Comparison of ENCODE assay signal across 13 cellular contexts in genomic region chr6:167700199-167700598, GRCh38.
DNase-seq lines count a peak whose midpoint lies in the region; ATAC-seq, FAIRE-seq and TF ChIP-seq lines count a peak whose summit lies in the region.
"Had no signal": no experiment of that assay in that cellular context is flagged by ENCODE, and none has a peak within 500 bp of the region (broad histone marks: within the 10 kb centered on the region; RNA-seq: fewer than 3 reads in every experiment).

No MANE protein-coding gene starts in this region.

- H3K4me3 Mint-ChIP-seq in chondrocyte (ENCODE audit: unreplicated experiment) (no peak overlapping the region), naive B cell (peak overlapping the region; percentile 77 to 96 (median 90))
- H3K4me3 Mint-ChIP-seq: neural crest cell had no signal

- no peak for TF ChIP-seq RAD21 in HepG2 (CRISPR knock-in tag; IDR thresholded peaks at IDR 0.05)

- no peak overlapping the region for H3K9ac ChIP-seq in HepG2 (ENCODE audit: insufficient read depth, low read depth, low read length)

- peaks cover 30% of the 10 kb centered on the region for H3K4me1 Mint-ChIP-seq in chondrocyte (ENCODE audit: low read depth)
- peaks cover 22 to 35% (median 26%) of the 10 kb centered on the region in 3 donors for H3K4me1 Mint-ChIP-seq in naive B cell

- no peaks in the 10 kb centered on the region for H3K27me3 ChIP-seq in right lobe of liver
- no peaks in the 10 kb centered on the region for H3K27me3 ChIP-seq in HepG2 (ENCODE audit: control insufficient read depth in 1 of 2, insufficient read depth in 2 of 2, low read length in 2 of 2)
- H3K27me3 ChIP-seq: Peyer's patch had no signal

- H3K36me3 Mint-ChIP-seq in chondrocyte (ENCODE audit: low read depth), result no peaks in the 10 kb centered on the region
- no peaks in the 10 kb centered on the region for H3K36me3 Mint-ChIP-seq in naive B cell

- TF ChIP-seq EP300 in HepG2 (IDR thresholded peaks at IDR 0.05; ENCODE audit: low read depth in 2 of 2, low read length in 2 of 2), result no peak
- TF ChIP-seq EP300 in HepG2 (CRISPR knock-in tag; IDR thresholded peaks at IDR 0.05; ENCODE audit: borderline replicate concordance), result no peak

- H3K9me3 Mint-ChIP-seq in chondrocyte (ENCODE audit: low read depth) (no peaks in the 10 kb centered on the region), naive B cell (peaks cover 0 to 1% (median 0%) of the 10 kb centered on the region in 7 donors)
- H3K9me3 Mint-ChIP-seq: neural crest cell had no signal

- H3K27ac Mint-ChIP-seq in chondrocyte (ENCODE audit: unreplicated experiment) (peak overlapping the region; percentile 88), naive B cell (peak overlapping the region in 4 of 6 donors; percentile 51 to 98 (median 68))

- no peak overlapping the region for H3K4me2 ChIP-seq in HepG2 (ENCODE audit: low read depth, low read length)

- H3K27me3 Mint-ChIP-seq in chondrocyte (ENCODE audit: low read depth), result no peaks in the 10 kb centered on the region
- peaks cover 4 to 8% (median 8%) of the 10 kb centered on the region in 3 donors for H3K27me3 Mint-ChIP-seq in naive B cell

- POLR2A ChIA-PET in HepG2 (lab: Yijun Ruan, JAX), result interaction anchor here (0.7 to 1.8 kb wide), 2 partner anchors 17 to 24 kb away, joined by 3 to 4 read pairs; no protein-coding TSS in a partner anchor

- TF ChIP-seq POLR2A in right lobe of liver (IDR thresholded peaks at IDR 0.05) (no peak), HepG2 (IDR thresholded peaks at IDR 0.05; ENCODE audit: insufficient read depth in 1 of 2, low read depth in 2 of 2, low read length in 2 of 2) (no peak)

- DNase-seq in right lobe of liver (peak in 1 of 3 donors; percentile 18), HepG2 (ENCODE audit: low spot score) (no peak), chondrocyte (ENCODE audit: low spot score) (no peak), naive B cell (no peak), RKO (ENCODE audit: low spot score) (no peak), SHP77 (lab: John Stamatoyannopoulos, UW) (no peak), GM13976 (ENCODE audit: low spot score) (no peak), occipital lobe (lab: John Stamatoyannopoulos, UW) (no peak)
- DNase-seq: activated gamma-delta T cell treated with Interleukin-2 at 50 U/mL for 16 hours, HCEC 1CT, NCI-H2107 had no signal

- CTCF ChIA-PET in HepG2 (lab: Yijun Ruan, JAX; ENCODE audit: low intra/inter-chr PET ratio, low total read pairs), result no interaction called here

- no peak overlapping the region for H2AFZ ChIP-seq in HepG2 (ENCODE audit: low read length)

- H4K20me1 ChIP-seq in HepG2 (ENCODE audit: insufficient read depth, low read length), result no peaks in the 10 kb centered on the region

- H3K9me3 ChIP-seq in right lobe of liver (no peaks in the 10 kb centered on the region), HepG2 (ENCODE audit: low read length) (no peaks in the 10 kb centered on the region)
- H3K9me3 ChIP-seq: Peyer's patch had no signal

- no TSS peak for BruUV-seq in HepG2 (replicated peaks; lab: Mats Ljungman, UMichigan)

- H3K36me3 ChIP-seq in right lobe of liver (no peaks in the 10 kb centered on the region), HepG2 (replicated peaks in 1 of 2; ENCODE audit: control insufficient read depth in 1 of 2, insufficient read depth in 2 of 2, low read length in 2 of 2) (no peaks in the 10 kb centered on the region)
- H3K36me3 ChIP-seq: Peyer's patch had no signal

- no peak for TF ChIP-seq CTCF in right lobe of liver (IDR thresholded peaks at IDR 0.05)
- TF ChIP-seq CTCF in HepG2 (CRISPR knock-in tag; IDR thresholded peaks at IDR 0.05), result no peak
- TF ChIP-seq CTCF in chondrocyte (IDR thresholded peaks at IDR 0.05), result no peak
- TF ChIP-seq CTCF in GM13976 (IDR thresholded peaks at IDR 0.05; ENCODE audit: borderline replicate concordance, control extremely low read depth, extremely low read depth, insufficient read depth, missing control alignments), result no peak

- in situ Hi-C loops in HepG2 (cut with HindIII; ENCODE audit: extremely low pct_ligation_motif_present, low pct_unique_long_range_greater_than_20kb) (no loop called here), GM13976 (cut with MboI; ENCODE audit: low sequenced_read_pairs, unreplicated experiment) (no loop called here)

- 81% methylated on average over 8 of the region's 8 CpGs for WGBS in right lobe of liver (ENCODE audit: insufficient coverage, low coverage, low lambda C conversion rate, missing lambda C conversion rate)
- 94% methylated on average over 8 of the region's 8 CpGs for WGBS in HepG2 (ENCODE audit: low lambda C conversion rate)

- H3K4me1 ChIP-seq in right lobe of liver (no peaks in the 10 kb centered on the region), HepG2 (ENCODE audit: insufficient read depth, low read length) (peaks cover 33% of the 10 kb centered on the region)

- H3K27ac ChIP-seq in right lobe of liver (peak overlapping the region in 2 of 3 donors; percentile 33 to 41), HepG2 (ENCODE audit: extremely low read length, insufficient read depth, low read length) (no peak overlapping the region)

- H3K79me2 ChIP-seq in HepG2 (ENCODE audit: insufficient read depth, low read length), result no peaks in the 10 kb centered on the region

- H3K4me3 ChIP-seq in right lobe of liver (no peak overlapping the region), HepG2 (replicated peaks in 1 of 3; ENCODE audit: insufficient read depth in 1 of 3, low read depth in 2 of 3, low read length in 3 of 3) (no peak overlapping the region)

- intact Hi-C loops in right lobe of liver (cut with DNase I), result no loop called here
- intact Hi-C loops in HepG2 (cut with micrococcal nuclease; ENCODE audit: unreplicated experiment), result no loop called here

- FAIRE-seq in HepG2 (lab: Jason Lieb, UNC), result no peak

- no peak for ATAC-seq in right lobe of liver
- ATAC-seq in HepG2, result no peak
- no peak for ATAC-seq in naive B cell (ENCODE audit: low read depth in 2 of 2)

TF ChIP-seq in HepG2, 621 proteins besides CTCF, POLR2A, EP300 and RAD21:
- TF ChIP-seq ZNF792 (CRISPR knock-in tag; IDR thresholded peaks at IDR 0.05), result no peak
- TF ChIP-seq, protein P1, sequence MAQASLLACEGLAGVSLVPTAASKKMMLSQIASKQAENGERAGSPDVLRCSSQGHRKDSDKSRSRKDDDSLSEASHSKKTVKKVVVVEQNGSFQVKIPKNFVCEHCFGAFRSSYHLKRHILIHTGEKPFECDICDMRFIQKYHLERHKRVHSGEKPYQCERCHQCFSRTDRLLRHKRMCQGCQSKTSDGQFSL (CRISPR knock-in tag; IDR thresholded peaks at IDR 0.05), result no peak
- TF ChIP-seq ISX (CRISPR knock-in tag; conservative IDR thresholded peaks at IDR 0.05), result no peak
- TF ChIP-seq CREB1 (IDR thresholded peaks at IDR 0.05), result no peak
- no peak for TF ChIP-seq CREB1 (CRISPR knock-in tag; IDR thresholded peaks at IDR 0.05)
- TF ChIP-seq SRSF9 (IDR thresholded peaks at IDR 0.05; ENCODE audit: borderline replicate concordance, insufficient read depth, low read depth, low read length, poor library complexity, severe bottlenecking), result no peak
- TF ChIP-seq CBX2 (IDR thresholded peaks at IDR 0.05; ENCODE audit: low read depth, low read length), result no peak
- no peak for TF ChIP-seq CBX2 (CRISPR knock-in tag; IDR thresholded peaks at IDR 0.05; ENCODE audit: low read depth)
- TF ChIP-seq MEIS2 (CRISPR knock-in tag; IDR thresholded peaks at IDR 0.05), result no peak
- TF ChIP-seq ZSCAN5A (CRISPR knock-in tag; IDR thresholded peaks at IDR 0.05; ENCODE audit: borderline replicate concordance), result no peak
- TF ChIP-seq ZNF382 (CRISPR knock-in tag; IDR thresholded peaks at IDR 0.05; ENCODE audit: borderline replicate concordance), result no peak
- TF ChIP-seq TCF7 (IDR thresholded peaks at IDR 0.05; ENCODE audit: low read depth), result no peak
- no peak for TF ChIP-seq EED (CRISPR knock-in tag; IDR thresholded peaks at IDR 0.05)
- TF ChIP-seq ZNF850 (CRISPR knock-in tag; conservative IDR thresholded peaks at IDR 0.05), result no peak
